26 cellular contexts compared by ENCODE assay signal in the genomic region with DNA sequence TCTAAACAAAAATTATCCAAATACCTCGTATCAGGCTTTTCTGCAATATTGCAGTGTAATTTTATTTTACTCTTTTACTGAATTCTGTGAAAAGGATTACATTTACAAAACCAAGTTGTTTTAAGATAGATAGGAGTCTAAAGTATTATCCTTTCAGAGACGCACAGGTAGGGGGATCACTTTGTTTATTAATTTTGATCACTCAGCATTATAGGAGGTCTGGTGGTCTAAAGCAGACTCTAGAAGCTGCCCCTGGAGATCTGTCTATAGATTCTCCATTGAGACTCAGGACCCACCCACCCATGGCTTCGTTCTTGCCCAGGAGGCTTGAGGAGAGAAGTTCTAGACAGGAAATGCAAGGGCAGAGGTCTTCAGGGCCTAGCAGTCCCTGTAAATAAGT.
"Had no signal": no experiment of that assay in that cellular context is flagged by ENCODE, and none has a peak within 500 bp of the region (broad histone marks: within the 10 kb centered on the region; RNA-seq: fewer than 3 reads in every experiment).

No MANE protein-coding gene starts in this region.

- H3K4me3 ChIP-seq: colonic mucosa, esophagus squamous epithelium, gastrocnemius medialis, heart right ventricle, left lung, lower lobe of right lung had no signal

- H3K27me3 Mint-ChIP-seq: dendritic cell treated with granulocyte-macrophage colony-stimulating factor and Interleukin-4, amounts not matched to agents 40 ng/mL and 50 ng/mL, for 4 days had no signal

- H3K4me3 Mint-ChIP-seq: dendritic cell treated with granulocyte-macrophage colony-stimulating factor and Interleukin-4, amounts not matched to agents 40 ng/mL and 50 ng/mL, for 4 days; effector memory CD8-positive, alpha-beta T cell; endodermal cell had no signal

- H3K27me3 ChIP-seq: colonic mucosa, gastrocnemius medialis, left lung had no signal

- H3K27ac ChIP-seq: colonic mucosa, epithelial cell of prostate, esophagus squamous epithelium, gastrocnemius medialis, heart right ventricle, left lung, lower lobe of right lung had no signal

- DNase-seq: colonic mucosa; cortex of kidney; effector CD8-positive, alpha-beta T cell; effector memory CD8-positive, alpha-beta T cell; endodermal cell; erythroblast; esophagus squamous epithelium; foreskin fibroblast; foreskin melanocyte; gastrocnemius medialis; glutamatergic neuron; head of caudate nucleus; heart right ventricle; hippocampal formation; left cardiac atrium; left lung; left ventricle myocardium superior; lower lobe of right lung; mesenchymal stem cell; midbrain had no signal

- H3K9me3 ChIP-seq: colonic mucosa, esophagus squamous epithelium, gastrocnemius medialis, heart right ventricle, left lung, lower lobe of right lung had no signal

- H3K4me1 Mint-ChIP-seq: endodermal cell had no signal

- FAIRE-seq: endometrium, islet of Langerhans, keratinocyte had no signal

- H3K36me3 ChIP-seq: colonic mucosa, esophagus squamous epithelium, gastrocnemius medialis, heart right ventricle, left lung, lower lobe of right lung had no signal

- H3K9me3 Mint-ChIP-seq: dendritic cell treated with granulocyte-macrophage colony-stimulating factor and Interleukin-4, amounts not matched to agents 40 ng/mL and 50 ng/mL, for 4 days; endodermal cell had no signal

- H3K4me1 ChIP-seq: colonic mucosa, esophagus squamous epithelium, gastrocnemius medialis, heart right ventricle, left lung, lower lobe of right lung had no signal

- H3K27ac Mint-ChIP-seq: dendritic cell treated with granulocyte-macrophage colony-stimulating factor and Interleukin-4, amounts not matched to agents 40 ng/mL and 50 ng/mL, for 4 days; effector memory CD8-positive, alpha-beta T cell; endodermal cell had no signal

- ATAC-seq: effector memory CD8-positive, alpha-beta T cell; esophagus mucosa; gastrocnemius medialis; heart right ventricle; left cardiac atrium; left lung; left ventricle myocardium superior; lower lobe of right lung had no signal
